Comparison of ENCODE assay signal across 27 cellular contexts in genomic region chr19:55614711-55615552, GRCh38.
"Had no signal": no experiment of that assay in that cellular context is flagged by ENCODE, and none has a peak within 500 bp of the region (broad histone marks: within the 10 kb centered on the region; RNA-seq: fewer than 3 reads in every experiment).

No MANE protein-coding gene starts in this region.

- ATAC-seq: heart left ventricle; naive thymus-derived CD8-positive, alpha-beta T cell; right lobe of liver; upper lobe of right lung had no signal

- DNase-seq: hypothalamus; islet precursor cell; left ventricle myocardium inferior; midbrain; naive thymus-derived CD8-positive, alpha-beta T cell; occipital lobe; ovary; right lobe of liver; stimulated activated CD4-positive, alpha-beta T cell treated with anti-CD3 and anti-CD28 coated beads, Interleukin-12 subunit alpha, Interleukin-12 subunit beta, amount 100 ng/mL, for 4 hours; stimulated activated CD4-positive, alpha-beta T cell treated with anti-CD3 and anti-CD28 coated beads, Interleukin-15, amount 100 ng/mL, for 24 hours; stimulated activated CD4-positive, alpha-beta T cell treated with anti-CD3 and anti-CD28 coated beads, Interleukin-2, amount 100 ng/mL, for 24 hours; stimulated activated CD4-positive, alpha-beta T cell treated with anti-CD3 and anti-CD28 coated beads, Interleukin-4, amount 100 ng/mL, for 1 hour; stimulated activated naive CD4-positive, alpha-beta T cell; stomach; testis; thyroid gland; transverse colon; upper lobe of right lung had no signal

- H3K9me3 ChIP-seq: heart left ventricle, left ventricle myocardium inferior, neutrophil, ovary, right atrium auricular region, right lobe of liver, stomach, testis, thyroid gland, transverse colon, upper lobe of right lung had no signal

- H3K4me3 Mint-ChIP-seq: naive thymus-derived CD8-positive, alpha-beta T cell; nephron; neural crest cell had no signal

- H3K4me1 Mint-ChIP-seq: nephron had no signal

- H3K9me3 Mint-ChIP-seq: naive thymus-derived CD8-positive, alpha-beta T cell; nephron; neural crest cell had no signal

- H3K4me1 ChIP-seq: right lobe of liver, thyroid gland had no signal

- H3K27me3 ChIP-seq: heart left ventricle, neutrophil, ovary, right atrium auricular region, right lobe of liver, stomach, testis, thyroid gland, transverse colon, upper lobe of right lung had no signal

- FAIRE-seq: urothelium cell line had no signal

- H3K27ac ChIP-seq: heart left ventricle, left ventricle myocardium inferior, neutrophil, ovary, right atrium auricular region, right lobe of liver, skin epidermis, stomach, testis, thyroid gland, transverse colon, upper lobe of right lung had no signal

- H3K36me3 ChIP-seq: ovary had no signal

- H3K4me3 ChIP-seq: heart left ventricle, left ventricle myocardium inferior, lung, ovary, right atrium auricular region, right lobe of liver, skin epidermis, stomach, thyroid gland, transverse colon, upper lobe of right lung had no signal

- H3K27ac Mint-ChIP-seq: naive thymus-derived CD8-positive, alpha-beta T cell; nephron; progenitor cell of endocrine pancreas had no signal

- H3K27me3 Mint-ChIP-seq: naive thymus-derived CD8-positive, alpha-beta T cell; progenitor cell of endocrine pancreas had no signal
